ENCODE assay signal across 1 cellular context in genomic region chr17:43753488-43754129, GRCh38.
A peak's percentile ranks its signal among the peaks of the same experiment; 100 is the strongest.
TF ChIP-seq lines count a peak whose summit lies in the region.

No MANE protein-coding gene starts in this region.

TF ChIP-seq in K562, 482 proteins besides CTCF, POLR2A, EP300 and RAD21 (continued from another document):
- no peak for TF ChIP-seq HBP1 (CRISPR knock-in tag; IDR thresholded peaks at IDR 0.05)
- no peak for TF ChIP-seq CHAMP1 (IDR thresholded peaks at IDR 0.05)
- TF ChIP-seq THRAP3 (IDR thresholded peaks at IDR 0.05; ENCODE audit: borderline replicate concordance), result no peak
- TF ChIP-seq ETV1 (tag; conservative IDR thresholded peaks at IDR 0.05; ENCODE audit: low read depth), result peak; percentile 44; the same call in 1 of the 2 replicates
- no peak for TF ChIP-seq NUFIP1 (IDR thresholded peaks at IDR 0.05; ENCODE audit: partially characterized antibody)
- no peak for TF ChIP-seq RBM17 (IDR thresholded peaks at IDR 0.05; ENCODE audit: borderline replicate concordance, low read depth, low read length)
- no peak for TF ChIP-seq ZNF79 (CRISPR knock-in tag; IDR thresholded peaks at IDR 0.05; ENCODE audit: low read depth)
- no peak for TF ChIP-seq NONO (IDR thresholded peaks at IDR 0.05; ENCODE audit: low read depth in 2 of 2, low read length in 1 of 2)
- no peak for TF ChIP-seq DEAF1 (CRISPR knock-in tag; IDR thresholded peaks at IDR 0.05)
- TF ChIP-seq FOXP4 (CRISPR knock-in tag; IDR thresholded peaks at IDR 0.05; ENCODE audit: borderline replicate concordance), result no peak
- TF ChIP-seq ZNF699 (CRISPR knock-in tag; IDR thresholded peaks at IDR 0.05; ENCODE audit: insufficient replicate concordance), result no peak
- no peak for TF ChIP-seq ZNF507 (tag; conservative IDR thresholded peaks at IDR 0.05)
- TF ChIP-seq ATF1 (CRISPR knock-in tag; IDR thresholded peaks at IDR 0.05), result no peak
- peak; percentile 85 for TF ChIP-seq ATF1 (tag; IDR thresholded peaks at IDR 0.05)
- no peak for TF ChIP-seq ARID2 (IDR thresholded peaks at IDR 0.05)
- peak; percentile 56; the same call in 1 of the 2 replicates for TF ChIP-seq SOX6 (IDR thresholded peaks at IDR 0.05)
- TF ChIP-seq JUN (IDR thresholded peaks at IDR 0.05; ENCODE audit: borderline replicate concordance, low read depth, low read length), result peak; percentile 72; the same call in 1 of the 2 replicates
- no peak for TF ChIP-seq JUN (CRISPR knock-in tag; IDR thresholded peaks at IDR 0.05; ENCODE audit: borderline replicate concordance)
- TF ChIP-seq KLF1 (tag; IDR thresholded peaks at IDR 0.05), result no peak
- TF ChIP-seq BRF1 (IDR thresholded peaks at IDR 0.05; ENCODE audit: borderline replicate concordance, extremely low read depth, insufficient read length), result no peak
- TF ChIP-seq CBX1 (IDR thresholded peaks at IDR 0.05; ENCODE audit: low read depth), result no peak
- TF ChIP-seq ZNF175 (CRISPR knock-in tag; IDR thresholded peaks at IDR 0.05; ENCODE audit: low read depth), result 0 out of 2 replicates have a peak, but pooled peaks have one; percentile 56
- TF ChIP-seq CREB1 (IDR thresholded peaks at IDR 0.05), result peak; percentile 65
- TF ChIP-seq CREB1 (CRISPR knock-in tag; IDR thresholded peaks at IDR 0.05), result peak; percentile 59; the same call in 1 of the 2 replicates
- TF ChIP-seq MEIS2 (IDR thresholded peaks at IDR 0.05; ENCODE audit: partially characterized antibody), result peak; percentile 78
- TF ChIP-seq ZNF197 (CRISPR knock-in tag; IDR thresholded peaks at IDR 0.05; ENCODE audit: low read depth), result no peak
- peak; percentile 98 for TF ChIP-seq ATF7 (IDR thresholded peaks at IDR 0.05)
- peak; percentile 95 for TF ChIP-seq ATF3 (IDR thresholded peaks at IDR 0.05)
- TF ChIP-seq ATF3 (CRISPR knock-in tag; conservative IDR thresholded peaks at IDR 0.05), result no peak
- peak; percentile 52 for TF ChIP-seq GABPA (tag; conservative IDR thresholded peaks at IDR 0.05; ENCODE audit: low read depth)
- TF ChIP-seq FOSL1 (tag; conservative IDR thresholded peaks at IDR 0.05), result peak; percentile 48
